8 cellular contexts compared by ENCODE assay signal in the genomic region with DNA sequence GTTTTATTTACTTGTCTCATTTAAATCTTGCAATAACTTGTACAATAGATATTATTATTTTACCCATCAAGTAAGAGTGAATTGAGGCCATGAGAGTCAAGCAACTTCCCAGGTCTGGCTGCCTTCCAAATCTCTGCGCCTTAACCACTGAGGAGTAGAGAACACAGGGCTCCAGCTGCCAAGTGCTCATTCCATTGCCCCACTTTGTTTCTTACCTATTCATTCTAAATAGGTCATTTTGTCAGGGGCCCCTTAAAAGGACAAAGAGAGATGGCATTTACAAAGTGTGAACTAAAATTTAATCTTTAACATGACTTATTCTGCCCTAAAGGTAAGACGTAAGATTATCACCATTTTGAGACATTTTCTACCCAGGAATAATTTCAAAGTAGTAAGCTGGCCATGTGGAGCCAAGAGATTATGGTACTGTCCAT. TPM values are rescaled to one million over a fixed set of nuclear protein-coding genes. Genes with fewer than 3 reads are reported as not detected.
DNase-seq lines count a peak whose midpoint lies in the region; ATAC-seq, FAIRE-seq and TF ChIP-seq lines count a peak whose summit lies in the region.

No MANE protein-coding gene starts in this region.

- TF ChIP-seq CTCF in Calu3 (IDR thresholded peaks at IDR 0.05; ENCODE audit: unreplicated experiment), result no peak
- TF ChIP-seq CTCF in epithelial cell of esophagus (IDR thresholded peaks at IDR 0.05; ENCODE audit: insufficient read depth, low read depth, low read length, missing control alignments), result no peak
- no peak for TF ChIP-seq CTCF in vagina (IDR thresholded peaks at IDR 0.05)

- peak overlapping the region; percentile 94 for H3K4me3 ChIP-seq in HUES6 (ENCODE audit: low read depth, low read length)
- peak overlapping the region; percentile 99 for H3K4me3 ChIP-seq in epithelial cell of esophagus (ENCODE audit: low read length)
- peak overlapping the region; percentile 83 to 99 for H3K4me3 ChIP-seq in mucosa of rectum (ENCODE audit: low read length in 2 of 2)
- peak overlapping the region; percentile 82 to 98 for H3K4me3 ChIP-seq in vagina

- no peak for TF ChIP-seq POLR2A in vagina (IDR thresholded peaks at IDR 0.05)

- H3K36me3 ChIP-seq in HUES6 (ENCODE audit: control insufficient read depth, insufficient read depth, low read length) (peaks cover 62% of the 10 kb centered on the region), mucosa of rectum (ENCODE audit: control insufficient read depth in 2 of 2, insufficient read depth in 2 of 2, low read length in 2 of 2) (peaks cover 18 to 26% of the 10 kb centered on the region in 2 donors), vagina (peaks cover 0 to 25% of the 10 kb centered on the region in 2 donors)

- H3K27me3 Mint-ChIP-seq in Calu3 (ENCODE audit: unreplicated experiment), result no peaks in the 10 kb centered on the region

- no TSS peak for BruUV-seq in Calu3 (replicated peaks; lab: Mats Ljungman, UMichigan)

- no peaks in the 10 kb centered on the region for H3K9me3 ChIP-seq in HUES6 (ENCODE audit: control insufficient read depth, insufficient read depth, low read depth, low read length)
- H3K9me3 ChIP-seq in mucosa of rectum (ENCODE audit: control insufficient read depth in 2 of 2, low read length in 2 of 2), result no peaks in the 10 kb centered on the region
- H3K9me3 ChIP-seq in vagina, result no peaks in the 10 kb centered on the region

- H3K36me3 Mint-ChIP-seq in Calu3 (ENCODE audit: insufficient read depth, unreplicated experiment), result peaks cover 94% of the 10 kb centered on the region

- peak overlapping the region; percentile 97 for H3K27ac Mint-ChIP-seq in Calu3 (ENCODE audit: unreplicated experiment)

- DNase-seq in Calu3, result peak; percentile 57
- peak; percentile 59 for DNase-seq in epithelial cell of esophagus (ENCODE audit: low read depth)
- DNase-seq in vagina (ENCODE audit: extremely low spot score in 2 of 2), result peak in 1 of 2 donors; percentile 89

- no peak overlapping the region for H3K27ac ChIP-seq in HUES6 (ENCODE audit: low read depth, low read length)
- no peak overlapping the region for H3K27ac ChIP-seq in mucosa of rectum (ENCODE audit: low read depth in 2 of 2, low read length in 2 of 2)
- peak overlapping the region; percentile 99 for H3K27ac ChIP-seq in vagina

- H3K4me1 ChIP-seq in HUES6 (ENCODE audit: control insufficient read depth, insufficient read depth, low read length) (peaks cover 6% of the 10 kb centered on the region), mucosa of rectum (ENCODE audit: control insufficient read depth in 2 of 2, insufficient read depth in 2 of 2, low read length in 2 of 2) (peaks cover 7 to 13% of the 10 kb centered on the region in 2 donors), vagina (peaks cover 67% of the 10 kb centered on the region)

- H3K27me3 ChIP-seq in HUES6 (ENCODE audit: control insufficient read depth, insufficient read depth, low read length) (no peaks in the 10 kb centered on the region), mucosa of rectum (ENCODE audit: control insufficient read depth in 2 of 2, insufficient read depth in 2 of 2, low read length in 2 of 2) (no peaks in the 10 kb centered on the region), vagina (no peaks in the 10 kb centered on the region)

- H3K9me3 Mint-ChIP-seq in Calu3 (ENCODE audit: low read depth, unreplicated experiment), result no peaks in the 10 kb centered on the region

- peaks cover 7% of the 10 kb centered on the region for H3K4me1 Mint-ChIP-seq in Calu3 (ENCODE audit: low read depth, unreplicated experiment)

- peak overlapping the region; percentile 96 for H3K4me3 Mint-ChIP-seq in Calu3 (ENCODE audit: low read depth, unreplicated experiment)

- CTCF ChIA-PET in Calu3 (lab: Charles Lee), result interaction anchor here (1.2 to 4.7 kb wide), 4 partner anchors 9 to 98 kb away, joined by 3 to 30 read pairs (median 5); no protein-coding TSS in a partner anchor

- ATAC-seq in GM18873 (IDR thresholded peaks at IDR 0.05; ENCODE audit: low FRiP score, unreplicated experiment) (no peak), HG03571 (IDR thresholded peaks at IDR 0.05; ENCODE audit: unreplicated experiment) (no peak)

- H3K9ac ChIP-seq in HUES6 (ENCODE audit: low read length) (peak overlapping the region; percentile 22), mucosa of rectum (ENCODE audit: low read depth in 1 of 2, low read length in 2 of 2) (peak overlapping the region; percentile 69 to 99)

- FAIRE-seq in TTC549 (lab: Jason Lieb, UNC), result peak; percentile 3

- intact Hi-C loops in Calu3 (cut with micrococcal nuclease; ENCODE audit: unreplicated experiment), result no loop called here
- intact Hi-C loops in vagina (cut with DNase I), result no loop called here

RNA-seq across cellular contexts. Expression of a gene that starts 3.5 kb away (rescaled TPM):
- total RNA-seq in Calu3 (2022) (65.2 and 68.8 TPM in 2 replicates), vagina (42.0 TPM)

RNA-seq across cellular contexts. Expression of a gene that starts 48.4 kb away (rescaled TPM):
- total RNA-seq in Calu3 (2022) (94.9 and 101 TPM in 2 replicates), vagina (15.0 TPM)
